In the genomic region with DNA sequence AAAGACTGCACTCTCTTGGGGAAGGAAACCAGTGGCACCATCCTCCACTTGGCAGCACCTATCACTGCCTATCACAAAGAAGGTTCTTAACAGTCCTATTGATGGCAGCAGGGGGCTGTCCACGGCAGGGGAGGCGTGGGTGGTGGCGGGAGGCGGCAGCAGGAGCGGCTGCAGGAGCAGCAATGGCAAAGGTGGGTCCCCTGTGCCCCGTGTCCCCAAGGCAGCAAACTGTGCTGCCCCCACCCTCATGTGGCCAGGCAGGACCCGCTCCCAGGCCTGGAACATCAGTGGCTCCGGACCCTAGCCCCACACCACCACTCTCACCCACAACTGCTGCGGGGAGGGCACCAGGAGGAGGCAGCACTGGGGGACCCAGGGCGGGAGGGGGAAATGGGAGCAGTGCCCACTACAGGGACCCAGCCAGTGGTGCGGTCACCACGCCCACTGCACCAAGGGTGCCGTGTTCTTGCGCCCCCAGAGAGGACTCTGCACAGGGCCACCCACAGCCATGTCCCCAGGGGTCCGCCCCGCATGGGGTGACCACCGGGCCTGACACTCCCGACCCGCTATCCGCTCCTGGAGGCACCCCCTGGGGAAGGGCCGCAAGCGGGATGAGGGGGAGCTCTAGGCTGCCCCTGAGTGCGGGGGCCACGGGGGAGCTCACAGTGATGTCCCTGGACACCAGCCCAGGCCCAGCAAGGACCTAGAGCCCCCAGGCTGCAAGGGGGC, we compare ENCODE assay signal across 26 cellular contexts.
"Had no signal": no experiment of that assay in that cellular context is flagged by ENCODE, and none has a peak within 500 bp of the region (broad histone marks: within the 10 kb centered on the region; RNA-seq: fewer than 3 reads in every experiment).

No MANE protein-coding gene starts in this region.

- H3K4me3 ChIP-seq: body of pancreas, sigmoid colon, testis, uterus had no signal

- H3K4me1 ChIP-seq: sigmoid colon, testis, uterus had no signal

- H3K9me3 Mint-ChIP-seq: memory B cell; natural killer cell treated with Interleukin-12 subunit alpha and Interleukin-12 subunit beta and Interleukin-15 and Interleukin-18, amount 100 ng/mL, for 72 hours had no signal

- H3K36me3 Mint-ChIP-seq: natural killer cell treated with Interleukin-12 subunit alpha and Interleukin-12 subunit beta and Interleukin-15 and Interleukin-18, amount 100 ng/mL, for 72 hours had no signal

- H3K36me3 ChIP-seq: sigmoid colon, uterus had no signal

- H3K27me3 ChIP-seq: body of pancreas, sigmoid colon, testis, uterus had no signal

- ATAC-seq: body of pancreas; stimulated activated naive B cell treated with anti-CD40 and anti-IgM and Interleukin-4, amounts not matched to agents 10 μg/mL and 1 μg/mL and 100 μg/mL, for 72 hours had no signal

- H3K9me3 ChIP-seq: body of pancreas, sigmoid colon, testis, uterus had no signal

- DNase-seq: activated CD4-positive, alpha-beta T cell treated with anti-CD3 and anti-CD28 coated beads for 48 hours; activated CD4-positive, alpha-beta T cell treated with anti-CD3 and anti-CD28 coated beads, Interleukin-2, amount 50 U/mL, for 48 hours; activated CD8-positive, alpha-beta memory T cell treated with anti-CD3 and anti-CD28 coated beads for 24 hours; activated effector memory CD4-positive, alpha-beta T cell treated with Interleukin-2 at 50 U/mL for 16 hours; activated naive CD4-positive, alpha-beta T cell treated with Interleukin-2 at 50 U/mL for 16 hours; anterior cingulate cortex; body of pancreas; dermis blood vessel endothelial cell; effector CD4-positive, alpha-beta T cell; sigmoid colon; small intestine; stimulated activated CD4-positive, alpha-beta T cell treated with anti-CD3 and anti-CD28 coated beads, Interleukin-4, amount 100 ng/mL, for 4 hours; stimulated activated CD8-positive, alpha-beta memory T cell treated with anti-CD3 and anti-CD28 coated beads, Interleukin-4, amount 100 ng/mL, for 48 hours; stimulated activated naive B cell treated with anti-CD40 and anti-IgM and Interleukin-4, amounts not matched to agents 10 μg/mL and 1 μg/mL and 100 μg/mL, for 72 hours; testis; trophoblast cell; uterus had no signal

- H3K27me3 Mint-ChIP-seq: activated naive CD8-positive, alpha-beta T cell; memory B cell; natural killer cell treated with Interleukin-12 subunit alpha and Interleukin-12 subunit beta and Interleukin-15 and Interleukin-18, amount 100 ng/mL, for 72 hours; stimulated activated naive B cell treated with anti-CD40 and anti-IgM and Interleukin-4, amounts not matched to agents 10 μg/mL and 1 μg/mL and 100 μg/mL, for 72 hours had no signal

- H3K27ac ChIP-seq: body of pancreas, epithelial cell of prostate, sigmoid colon, testis, uterus had no signal

- H3K4me3 Mint-ChIP-seq: activated naive CD8-positive, alpha-beta T cell; memory B cell; natural killer cell treated with Interleukin-12 subunit alpha and Interleukin-12 subunit beta and Interleukin-15 and Interleukin-18, amount 100 ng/mL, for 72 hours; stimulated activated naive B cell treated with anti-CD40 and anti-IgM and Interleukin-4, amounts not matched to agents 10 μg/mL and 1 μg/mL and 100 μg/mL, for 72 hours had no signal

- H3K27ac Mint-ChIP-seq: activated naive CD8-positive, alpha-beta T cell; memory B cell; natural killer cell treated with Interleukin-12 subunit alpha and Interleukin-12 subunit beta and Interleukin-15 and Interleukin-18, amount 100 ng/mL, for 72 hours; progenitor cell of endocrine pancreas; stimulated activated naive B cell treated with anti-CD40 and anti-IgM and Interleukin-4, amounts not matched to agents 10 μg/mL and 1 μg/mL and 100 μg/mL, for 72 hours had no signal

- FAIRE-seq: colon, endometrium, frontal cortex, keratinocyte, small intestine had no signal
